ENCODE assay signal across 9 cellular contexts in the genomic region with DNA sequence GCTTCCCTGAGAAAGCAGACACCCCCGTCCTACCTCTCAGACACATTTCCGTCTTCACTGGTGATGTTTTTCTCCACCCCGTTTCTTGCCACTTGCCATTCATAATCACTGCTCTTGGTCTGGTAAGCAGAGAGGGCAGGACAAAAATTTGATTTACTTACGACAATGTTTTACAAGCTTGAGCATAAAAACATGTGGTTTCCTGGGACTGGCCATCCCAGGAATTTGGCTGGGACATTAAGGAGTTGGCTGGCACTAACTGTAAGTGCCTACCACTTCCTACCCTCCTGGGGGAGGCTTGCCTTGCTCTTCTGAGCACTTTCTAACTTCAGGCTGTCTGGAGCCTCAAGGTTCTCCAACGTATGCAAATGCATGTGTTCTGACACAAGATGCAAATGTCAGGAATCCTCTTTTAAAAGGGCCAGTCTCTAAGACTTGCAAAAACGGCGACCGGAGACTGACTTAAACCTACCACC. TPM values are rescaled to one million over a fixed set of nuclear protein-coding genes. Genes with fewer than 3 reads are reported as not detected.
A peak's percentile ranks its signal among the peaks of the same experiment; 100 is the strongest.
DNase-seq lines count a peak whose midpoint lies in the region; ATAC-seq and TF ChIP-seq lines count a peak whose summit lies in the region.
"Had no signal": no experiment of that assay in that cellular context is flagged by ENCODE, and none has a peak within 500 bp of the region (broad histone marks: within the 10 kb centered on the region; RNA-seq: fewer than 3 reads in every experiment).

No MANE protein-coding gene starts in this region.

- H3K9me3 Mint-ChIP-seq in T-cell (no peaks in the 10 kb centered on the region), memory B cell (no peaks in the 10 kb centered on the region)

- DNase-seq in GM12864 (ENCODE audit: low read depth) = no peak
- peak in 2 of 34 experiments; percentile 7 to 27 for DNase-seq in T-cell
- DNase-seq in memory B cell (ENCODE audit: low spot score in 2 of 2) = no peak
- DNase-seq in aorta = no peak
- no peak for DNase-seq in stimulated activated CD8-positive, alpha-beta memory T cell treated with anti-CD3 and anti-CD28 coated beads, Interleukin-4, amount 100 ng/mL, for 48 hours
- DNase-seq in prostate gland (ENCODE audit: low spot score) = no peak
- DNase-seq in stimulated activated naive CD4-positive, alpha-beta T cell treated with Interleukin-2 at 50 U/mL for 16 hours (lab: John Stamatoyannopoulos, UW) = no peak

- H3K4me3 ChIP-seq in GM12864 (ENCODE audit: low read depth, low read length) (peak overlapping the region; percentile 0), aorta (ENCODE audit: low read length in 2 of 2) (no peak overlapping the region), prostate gland (no peak overlapping the region)

- ATAC-seq in GM21717 (IDR thresholded peaks at IDR 0.05; ENCODE audit: unreplicated experiment) = peak; percentile 24
- peak; percentile 55 to 65 (median 58) for ATAC-seq in T-cell (replicated peaks in 1 of 4)
- peak; percentile 50 for ATAC-seq in memory B cell (ENCODE audit: low read depth)
- ATAC-seq in aorta (ENCODE audit: low FRiP score) = no peak

- H3K27me3 Mint-ChIP-seq in T-cell (no peaks in the 10 kb centered on the region), memory B cell (no peaks in the 10 kb centered on the region)

- H3K27me3 ChIP-seq in aorta (ENCODE audit: control insufficient read depth in 1 of 2, insufficient read depth in 2 of 2, low read length in 1 of 2) (no peaks in the 10 kb centered on the region), prostate gland (replicated peaks; ENCODE audit: insufficient read depth) (no peaks in the 10 kb centered on the region)

- CTCF ChIA-PET in T-cell (lab: Charles Lee) = interaction anchor here (0.6 to 1.4 kb wide), 12 partner anchors 10 to 654 kb away, joined by 3 to 22 read pairs (median 3); no protein-coding TSS in a partner anchor

- no peak for TF ChIP-seq CTCF in GM12864 (IDR thresholded peaks at IDR 0.05; ENCODE audit: low read depth, low read length, missing control alignments)
- TF ChIP-seq CTCF in prostate gland (IDR thresholded peaks at IDR 0.05) = no peak

- H3K9me3 ChIP-seq in aorta (ENCODE audit: control insufficient read depth, low read length) = no peaks in the 10 kb centered on the region
- no peaks in the 10 kb centered on the region for H3K9me3 ChIP-seq in prostate gland
- H3K9me3 ChIP-seq: neutrophil had no signal

- intact Hi-C loops in aorta (cut with DNase I) = no loop called here
- intact Hi-C loops in prostate gland (cut with DNase I) = no loop called here

- WGBS in aorta, 2 donors = 10 to 14% methylated on average over 8 of the region's 8 CpGs
- WGBS in prostate gland = 28% methylated on average over 8 of the region's 8 CpGs

- POLR2A ChIA-PET in T-cell (lab: Charles Lee) = interaction anchor here (0.6 to 1.5 kb wide), 15 partner anchors 10 to 247 kb away, joined by 3 to 36 read pairs (median 3); partner anchors contain the start of gene ZBTB18 (in 2 of the 2)

- H3K36me3 ChIP-seq in aorta (ENCODE audit: control insufficient read depth in 1 of 2, insufficient read depth in 2 of 2, low read length in 1 of 2) (no peaks in the 10 kb centered on the region), prostate gland (no peaks in the 10 kb centered on the region)
- H3K36me3 ChIP-seq: neutrophil had no signal

- H3K4me3 Mint-ChIP-seq in T-cell (peak overlapping the region; percentile 72 to 83 (median 77)), memory B cell (peak overlapping the region; percentile 81)

- H3K36me3 Mint-ChIP-seq in T-cell (no peaks in the 10 kb centered on the region), memory B cell (no peaks in the 10 kb centered on the region)

- H3K27ac ChIP-seq in aorta (ENCODE audit: low read depth in 1 of 2, low read length in 2 of 2) (no peak overlapping the region), prostate gland (no peak overlapping the region)
- H3K27ac ChIP-seq: neutrophil had no signal

- peak overlapping the region; percentile 95 to 99 for H3K27ac Mint-ChIP-seq in T-cell
- peak overlapping the region; percentile 89 for H3K27ac Mint-ChIP-seq in memory B cell

- peaks cover 45 to 55% (median 47%) of the 10 kb centered on the region in 3 donors for H3K4me1 Mint-ChIP-seq in T-cell
- H3K4me1 Mint-ChIP-seq in memory B cell = peaks cover 36% of the 10 kb centered on the region

- no peak for TF ChIP-seq POLR2A in prostate gland (IDR thresholded peaks at IDR 0.05)

- H3K4me1 ChIP-seq in aorta (ENCODE audit: control insufficient read depth in 1 of 2, insufficient read depth in 2 of 2, low read length in 2 of 2) (no peaks in the 10 kb centered on the region), prostate gland (replicated peaks) (peaks cover 3% of the 10 kb centered on the region)

RNA-seq across cellular contexts. Expression of gene ZBTB18, which starts 24.2 kb away (rescaled TPM):
- total RNA-seq in T-cell (10 to 100 TPM; 41.2 to 58.4 (median 52.4) TPM), aorta (10 to 100 TPM; 10.6 to 13.2 TPM), prostate gland (10 to 100 TPM; 14.2 to 40.8 TPM)
- 1 to 10 TPM; 4.3 to 4.6 TPM for polyA plus RNA-seq in aorta
